9 cellular contexts compared by ENCODE assay signal in genomic region chrX:55867254-55867653, GRCh38.
DNase-seq lines count a peak whose midpoint lies in the region; ATAC-seq, FAIRE-seq and TF ChIP-seq lines count a peak whose summit lies in the region.
"Had no signal": no experiment of that assay in that cellular context is flagged by ENCODE, and none has a peak within 500 bp of the region (broad histone marks: within the 10 kb centered on the region; RNA-seq: fewer than 3 reads in every experiment).

No MANE protein-coding gene starts in this region.

- TF ChIP-seq POLR2A in GM18505 (IDR thresholded peaks at IDR 0.05; ENCODE audit: borderline replicate concordance, extremely low read depth, insufficient read depth, insufficient read length) (no peak), uterus (IDR thresholded peaks at IDR 0.05) (no peak)

- intact Hi-C loops in uterus (cut with DNase I; ENCODE audit: low total_unique reads): no loop called here
- intact Hi-C loops in upper lobe of right lung (cut with DNase I): no loop called here

- H3K27ac ChIP-seq in uterus (no peak overlapping the region), upper lobe of right lung (no peak overlapping the region)

- H3K27me3 ChIP-seq in bronchial epithelial cell (ENCODE audit: control insufficient read depth, insufficient read depth, low read length) (no peaks in the 10 kb centered on the region), uterus (no peaks in the 10 kb centered on the region), upper lobe of right lung (no peaks in the 10 kb centered on the region)

- no peaks in the 10 kb centered on the region for H3K36me3 ChIP-seq in bronchial epithelial cell (ENCODE audit: control insufficient read depth, insufficient read depth, low read length)
- H3K36me3 ChIP-seq in uterus: no peaks in the 10 kb centered on the region
- no peaks in the 10 kb centered on the region for H3K36me3 ChIP-seq in upper lobe of right lung

- peak; percentile 87 for ATAC-seq in GM18505 (IDR thresholded peaks at IDR 0.05; ENCODE audit: unreplicated experiment)
- ATAC-seq in GM21526 (IDR thresholded peaks at IDR 0.05; ENCODE audit: low FRiP score, unreplicated experiment): peak; percentile 65
- peak; percentile 84 for ATAC-seq in HG03460 (IDR thresholded peaks at IDR 0.05; ENCODE audit: unreplicated experiment)
- ATAC-seq in upper lobe of right lung: no peak

- H3K9me3 ChIP-seq in uterus: no peaks in the 10 kb centered on the region
- H3K9me3 ChIP-seq in upper lobe of right lung: no peaks in the 10 kb centered on the region

- no peak for TF ChIP-seq CTCF in bronchial epithelial cell (IDR thresholded peaks at IDR 0.05; ENCODE audit: insufficient read depth, low read length, severe bottlenecking)
- TF ChIP-seq CTCF in uterus (IDR thresholded peaks at IDR 0.05): no peak
- no peak for TF ChIP-seq CTCF in upper lobe of right lung (IDR thresholded peaks at IDR 0.05)

- FAIRE-seq in bronchial epithelial cell (lab: Jason Lieb, UNC): no peak

- H3K4me3 ChIP-seq in bronchial epithelial cell (ENCODE audit: low read depth, low read length): no peak overlapping the region
- H3K4me3 ChIP-seq in uterus: no peak overlapping the region
- H3K4me3 ChIP-seq in upper lobe of right lung: no peak overlapping the region

- H3K4me1 ChIP-seq in uterus (no peaks in the 10 kb centered on the region), upper lobe of right lung (no peaks in the 10 kb centered on the region)

- DNase-seq in bronchial epithelial cell (ENCODE audit: low read depth) (peak; percentile 51), uterus (no peak), upper lobe of right lung (no peak)
- no peak for DNase-seq in stimulated activated CD4-positive, alpha-beta T cell treated with anti-CD3 and anti-CD28 coated beads, Interleukin-4, amount 100 ng/mL, for 1 hour
- DNase-seq in activated effector memory CD4-positive, alpha-beta T cell treated with Interleukin-2 at 50 U/mL for 16 hours: no peak
- DNase-seq: NCI-H526 treated with DMSO at 0.1 percent for 48 hours had no signal
